In the genomic region with DNA sequence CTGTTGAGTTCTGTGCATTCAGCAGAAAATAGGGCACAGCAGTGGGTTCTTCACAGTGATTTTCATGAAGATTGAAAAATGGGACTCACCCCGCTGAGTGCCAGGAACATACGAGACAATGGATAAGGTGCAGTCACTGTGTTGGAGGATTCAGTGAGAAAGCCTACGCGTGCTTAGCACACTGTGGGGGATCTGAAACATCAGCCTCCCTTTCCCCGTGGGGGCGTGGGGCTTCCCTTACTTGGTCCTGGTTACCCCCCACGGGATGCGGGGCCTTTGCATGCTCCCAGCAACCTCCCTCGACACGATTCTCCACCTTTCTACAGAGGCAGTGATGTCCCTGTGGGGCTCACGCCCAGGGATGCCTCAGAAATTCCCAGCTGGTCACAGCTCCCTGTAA, we compare ENCODE assay signal across 27 cellular contexts.
"Had no signal": no experiment of that assay in that cellular context is flagged by ENCODE, and none has a peak within 500 bp of the region (broad histone marks: within the 10 kb centered on the region; RNA-seq: fewer than 3 reads in every experiment).

No MANE protein-coding gene starts in this region.

- H3K27ac ChIP-seq: colonic mucosa, coronary artery, dorsolateral prefrontal cortex, epithelial cell of prostate, esophagus muscularis mucosa, esophagus squamous epithelium, foreskin keratinocyte, gastrocnemius medialis, gastroesophageal sphincter, heart left ventricle, heart right ventricle had no signal

- H3K4me3 ChIP-seq: colonic mucosa, coronary artery, dorsolateral prefrontal cortex, esophagus muscularis mucosa, esophagus squamous epithelium, gastrocnemius medialis, gastroesophageal sphincter, heart left ventricle, heart right ventricle had no signal

- FAIRE-seq: colon, endometrium, endothelial cell of umbilical vein, frontal cortex had no signal

- H3K36me3 ChIP-seq: colonic mucosa, esophagus muscularis mucosa, esophagus squamous epithelium, gastrocnemius medialis, gastroesophageal sphincter, heart left ventricle, heart right ventricle had no signal

- ATAC-seq: effector memory CD8-positive, alpha-beta T cell; esophagus mucosa; foreskin keratinocyte; gastrocnemius medialis; gastroesophageal sphincter; heart left ventricle; heart right ventricle had no signal

- DNase-seq: colonic mucosa; cortex of kidney; dermis blood vessel endothelial cell; dorsolateral prefrontal cortex; effector CD4-positive, alpha-beta T cell; effector CD8-positive, alpha-beta T cell; effector memory CD4-positive, alpha-beta T cell; effector memory CD8-positive, alpha-beta T cell; endodermal cell; erythroblast; esophagus squamous epithelium; foreskin fibroblast; foreskin keratinocyte; foreskin melanocyte; gastrocnemius medialis; glutamatergic neuron; heart left ventricle; heart right ventricle had no signal

- H3K9me3 ChIP-seq: colonic mucosa, esophagus muscularis mucosa, esophagus squamous epithelium, gastrocnemius medialis, gastroesophageal sphincter, heart left ventricle, heart right ventricle had no signal

- H3K27me3 ChIP-seq: colonic mucosa, foreskin keratinocyte, gastrocnemius medialis had no signal

- H3K4me1 ChIP-seq: colonic mucosa, esophagus muscularis mucosa, foreskin keratinocyte, gastrocnemius medialis, gastroesophageal sphincter, heart left ventricle, heart right ventricle had no signal
